ENCODE assay signal across 2 cellular contexts in the genomic region with DNA sequence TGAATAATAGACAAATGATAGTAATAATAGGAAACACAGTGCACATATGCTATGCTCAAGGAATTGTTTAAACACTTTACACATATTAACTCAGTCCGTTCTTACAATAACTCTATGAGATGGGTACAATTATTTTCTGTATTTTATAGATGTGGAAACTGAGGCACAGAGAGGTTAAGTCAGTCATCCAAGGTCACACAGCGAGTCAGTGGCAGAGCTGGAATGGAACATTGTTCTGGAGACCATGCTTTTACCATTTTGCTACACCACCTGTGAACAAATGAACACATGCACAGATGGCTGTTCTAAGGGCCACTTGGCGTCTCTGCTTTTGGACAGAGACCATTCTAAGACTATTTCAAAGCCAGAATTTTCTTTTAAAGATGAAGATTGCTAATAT.
TF ChIP-seq lines count a peak whose summit lies in the region.

No MANE protein-coding gene starts in this region.

TF ChIP-seq in HepG2, 621 proteins besides CTCF, POLR2A, EP300 and RAD21:
- TF ChIP-seq ZNF768 (CRISPR knock-in tag; IDR thresholded peaks at IDR 0.05) (peak; percentile 19; the same call in 1 of the 2 replicates), ZNF407 (CRISPR knock-in tag; IDR thresholded peaks at IDR 0.05; ENCODE audit: not compliant biosample characterization) (no peak)
- TF ChIP-seq, protein P1, sequence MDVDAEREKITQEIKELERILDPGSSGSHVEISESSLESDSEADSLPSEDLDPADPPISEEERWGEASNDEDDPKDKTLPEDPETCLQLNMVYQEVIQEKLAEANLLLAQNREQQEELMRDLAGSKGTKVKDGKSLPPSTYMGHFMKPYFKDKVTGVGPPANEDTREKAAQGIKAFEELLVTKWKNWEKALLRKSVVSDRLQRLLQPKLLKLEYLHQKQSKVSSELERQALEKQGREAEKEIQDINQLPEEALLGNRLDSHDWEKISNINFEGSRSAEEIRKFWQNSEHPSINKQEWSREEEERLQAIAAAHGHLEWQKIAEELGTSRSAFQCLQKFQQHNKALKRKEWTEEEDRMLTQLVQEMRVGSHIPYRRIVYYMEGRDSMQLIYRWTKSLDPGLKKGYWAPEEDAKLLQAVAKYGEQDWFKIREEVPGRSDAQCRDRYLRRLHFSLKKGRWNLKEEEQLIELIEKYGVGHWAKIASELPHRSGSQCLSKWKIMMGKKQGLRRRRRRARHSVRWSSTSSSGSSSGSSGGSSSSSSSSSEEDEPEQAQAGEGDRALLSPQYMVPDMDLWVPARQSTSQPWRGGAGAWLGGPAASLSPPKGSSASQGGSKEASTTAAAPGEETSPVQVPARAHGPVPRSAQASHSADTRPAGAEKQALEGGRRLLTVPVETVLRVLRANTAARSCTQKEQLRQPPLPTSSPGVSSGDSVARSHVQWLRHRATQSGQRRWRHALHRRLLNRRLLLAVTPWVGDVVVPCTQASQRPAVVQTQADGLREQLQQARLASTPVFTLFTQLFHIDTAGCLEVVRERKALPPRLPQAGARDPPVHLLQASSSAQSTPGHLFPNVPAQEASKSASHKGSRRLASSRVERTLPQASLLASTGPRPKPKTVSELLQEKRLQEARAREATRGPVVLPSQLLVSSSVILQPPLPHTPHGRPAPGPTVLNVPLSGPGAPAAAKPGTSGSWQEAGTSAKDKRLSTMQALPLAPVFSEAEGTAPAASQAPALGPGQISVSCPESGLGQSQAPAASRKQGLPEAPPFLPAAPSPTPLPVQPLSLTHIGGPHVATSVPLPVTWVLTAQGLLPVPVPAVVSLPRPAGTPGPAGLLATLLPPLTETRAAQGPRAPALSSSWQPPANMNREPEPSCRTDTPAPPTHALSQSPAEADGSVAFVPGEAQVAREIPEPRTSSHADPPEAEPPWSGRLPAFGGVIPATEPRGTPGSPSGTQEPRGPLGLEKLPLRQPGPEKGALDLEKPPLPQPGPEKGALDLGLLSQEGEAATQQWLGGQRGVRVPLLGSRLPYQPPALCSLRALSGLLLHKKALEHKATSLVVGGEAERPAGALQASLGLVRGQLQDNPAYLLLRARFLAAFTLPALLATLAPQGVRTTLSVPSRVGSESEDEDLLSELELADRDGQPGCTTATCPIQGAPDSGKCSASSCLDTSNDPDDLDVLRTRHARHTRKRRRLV (CRISPR knock-in tag; IDR thresholded peaks at IDR 0.05): no peak
TF ChIP-seq in HepG2: peak in this region for 1.

TF ChIP-seq in K562, 482 proteins besides CTCF, POLR2A, EP300 and RAD21:
- TF ChIP-seq MXI1 (IDR thresholded peaks at IDR 0.05; ENCODE audit: low read depth, low read length): no peak
- peak; percentile 85 for TF ChIP-seq ZFP36 (IDR thresholded peaks at IDR 0.05; ENCODE audit: low read depth, low read length, partially characterized antibody)
- no peak for TF ChIP-seq ZKSCAN3 (CRISPR knock-in tag; IDR thresholded peaks at IDR 0.05)
- TF ChIP-seq BRD9 (IDR thresholded peaks at IDR 0.05; ENCODE audit: low read depth, partially characterized antibody): peak; percentile 42
- peak; percentile 77 to 84 for TF ChIP-seq KDM1A (IDR thresholded peaks at IDR 0.05)
- TF ChIP-seq ADNP (tag; IDR thresholded peaks at IDR 0.05): peak; percentile 44
- peak; percentile 58; the same call in 1 of the 2 replicates for TF ChIP-seq CBX1 (IDR thresholded peaks at IDR 0.05; ENCODE audit: low read depth)
- TF ChIP-seq RCOR1 (IDR thresholded peaks at IDR 0.05; ENCODE audit: borderline replicate concordance in 1 of 2, low read depth in 2 of 2, low read length in 2 of 2): peak; percentile 10 to 61; a peak in 1 of 4 replicates
- peak; percentile 71; the same call in 1 of the 2 replicates for TF ChIP-seq SMARCA5 (IDR thresholded peaks at IDR 0.05)
- no peak for TF ChIP-seq TCF15 (CRISPR knock-in tag; IDR thresholded peaks at IDR 0.05)
- peak; percentile 66; the same call in 1 of the 2 replicates for TF ChIP-seq HDAC2 (IDR thresholded peaks at IDR 0.05)
- no peak for TF ChIP-seq SIN3A (IDR thresholded peaks at IDR 0.05; ENCODE audit: borderline replicate concordance in 2 of 2, control insufficient read depth in 1 of 2, low read depth in 2 of 2, low read length in 2 of 2)
- TF ChIP-seq ZZZ3 (IDR thresholded peaks at IDR 0.05): no peak
- TF ChIP-seq BCOR (IDR thresholded peaks at IDR 0.05): peak; percentile 96
- TF ChIP-seq IRF1 (CRISPR knock-in tag; IDR thresholded peaks at IDR 0.05; ENCODE audit: borderline replicate concordance): no peak
- peak; percentile 97 for TF ChIP-seq RBM25 (IDR thresholded peaks at IDR 0.05; ENCODE audit: low read depth, low read length, severe bottlenecking)
- TF ChIP-seq, protein P2, sequence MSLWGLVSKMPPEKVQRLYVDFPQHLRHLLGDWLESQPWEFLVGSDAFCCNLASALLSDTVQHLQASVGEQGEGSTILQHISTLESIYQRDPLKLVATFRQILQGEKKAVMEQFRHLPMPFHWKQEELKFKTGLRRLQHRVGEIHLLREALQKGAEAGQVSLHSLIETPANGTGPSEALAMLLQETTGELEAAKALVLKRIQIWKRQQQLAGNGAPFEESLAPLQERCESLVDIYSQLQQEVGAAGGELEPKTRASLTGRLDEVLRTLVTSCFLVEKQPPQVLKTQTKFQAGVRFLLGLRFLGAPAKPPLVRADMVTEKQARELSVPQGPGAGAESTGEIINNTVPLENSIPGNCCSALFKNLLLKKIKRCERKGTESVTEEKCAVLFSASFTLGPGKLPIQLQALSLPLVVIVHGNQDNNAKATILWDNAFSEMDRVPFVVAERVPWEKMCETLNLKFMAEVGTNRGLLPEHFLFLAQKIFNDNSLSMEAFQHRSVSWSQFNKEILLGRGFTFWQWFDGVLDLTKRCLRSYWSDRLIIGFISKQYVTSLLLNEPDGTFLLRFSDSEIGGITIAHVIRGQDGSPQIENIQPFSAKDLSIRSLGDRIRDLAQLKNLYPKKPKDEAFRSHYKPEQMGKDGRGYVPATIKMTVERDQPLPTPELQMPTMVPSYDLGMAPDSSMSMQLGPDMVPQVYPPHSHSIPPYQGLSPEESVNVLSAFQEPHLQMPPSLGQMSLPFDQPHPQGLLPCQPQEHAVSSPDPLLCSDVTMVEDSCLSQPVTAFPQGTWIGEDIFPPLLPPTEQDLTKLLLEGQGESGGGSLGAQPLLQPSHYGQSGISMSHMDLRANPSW (CRISPR knock-in tag; IDR thresholded peaks at IDR 0.05): no peak
- no peak for TF ChIP-seq SMAD3 (CRISPR knock-in tag; conservative IDR thresholded peaks at IDR 0.05)
- TF ChIP-seq, protein P3, sequence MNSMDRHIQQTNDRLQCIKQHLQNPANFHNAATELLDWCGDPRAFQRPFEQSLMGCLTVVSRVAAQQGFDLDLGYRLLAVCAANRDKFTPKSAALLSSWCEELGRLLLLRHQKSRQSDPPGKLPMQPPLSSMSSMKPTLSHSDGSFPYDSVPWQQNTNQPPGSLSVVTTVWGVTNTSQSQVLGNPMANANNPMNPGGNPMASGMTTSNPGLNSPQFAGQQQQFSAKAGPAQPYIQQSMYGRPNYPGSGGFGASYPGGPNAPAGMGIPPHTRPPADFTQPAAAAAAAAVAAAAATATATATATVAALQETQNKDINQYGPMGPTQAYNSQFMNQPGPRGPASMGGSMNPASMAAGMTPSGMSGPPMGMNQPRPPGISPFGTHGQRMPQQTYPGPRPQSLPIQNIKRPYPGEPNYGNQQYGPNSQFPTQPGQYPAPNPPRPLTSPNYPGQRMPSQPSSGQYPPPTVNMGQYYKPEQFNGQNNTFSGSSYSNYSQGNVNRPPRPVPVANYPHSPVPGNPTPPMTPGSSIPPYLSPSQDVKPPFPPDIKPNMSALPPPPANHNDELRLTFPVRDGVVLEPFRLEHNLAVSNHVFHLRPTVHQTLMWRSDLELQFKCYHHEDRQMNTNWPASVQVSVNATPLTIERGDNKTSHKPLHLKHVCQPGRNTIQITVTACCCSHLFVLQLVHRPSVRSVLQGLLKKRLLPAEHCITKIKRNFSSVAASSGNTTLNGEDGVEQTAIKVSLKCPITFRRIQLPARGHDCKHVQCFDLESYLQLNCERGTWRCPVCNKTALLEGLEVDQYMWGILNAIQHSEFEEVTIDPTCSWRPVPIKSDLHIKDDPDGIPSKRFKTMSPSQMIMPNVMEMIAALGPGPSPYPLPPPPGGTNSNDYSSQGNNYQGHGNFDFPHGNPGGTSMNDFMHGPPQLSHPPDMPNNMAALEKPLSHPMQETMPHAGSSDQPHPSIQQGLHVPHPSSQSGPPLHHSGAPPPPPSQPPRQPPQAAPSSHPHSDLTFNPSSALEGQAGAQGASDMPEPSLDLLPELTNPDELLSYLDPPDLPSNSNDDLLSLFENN (IDR thresholded peaks at IDR 0.05; ENCODE audit: low read depth in 2 of 2, low read length in 2 of 2): 0 out of 4 replicates have a peak, but pooled peaks of 1 of the 2 experiments have one; percentile 35
